ENCODE assay signal across 20 cellular contexts in genomic region chr20:6863355-6863754, GRCh38.
DNase-seq lines count a peak whose midpoint lies in the region; ATAC-seq, FAIRE-seq and TF ChIP-seq lines count a peak whose summit lies in the region.
"Had no signal": no experiment of that assay in that cellular context is flagged by ENCODE, and none has a peak within 500 bp of the region (broad histone marks: within the 10 kb centered on the region; RNA-seq: fewer than 3 reads in every experiment).

No MANE protein-coding gene starts in this region.

- no peak overlapping the region for H3K9ac ChIP-seq in H1 (replicated peaks in 1 of 4; ENCODE audit: extremely low read depth in 1 of 4, low read depth in 3 of 4, low read length in 3 of 4)

- peaks cover 7% of the 10 kb centered on the region; the same call in 1 of the 2 replicates for H3K4me1 ChIP-seq in GM23338 (ENCODE audit: insufficient read depth)
- no peaks in the 10 kb centered on the region; a peak in 1 of 7 replicates for H3K4me1 ChIP-seq in H1 (replicated peaks in 1 of 4; ENCODE audit: control insufficient read depth in 3 of 4, insufficient read depth in 4 of 4, low read length in 3 of 4)

- H4K5ac ChIP-seq in H1 (ENCODE audit: insufficient read length, low read depth, low read length) = no peak overlapping the region

- no peak overlapping the region for H3K14ac ChIP-seq in H1 (ENCODE audit: insufficient read length)

- no peak for ATAC-seq in GM23338
- ATAC-seq in GM18858 (IDR thresholded peaks at IDR 0.05; ENCODE audit: unreplicated experiment) = no peak
- ATAC-seq: SK-N-SH treated with all-trans-retinoic acid at 6 μM for 48 hours had no signal

- H4K20me1 ChIP-seq in GM23338 (replicated peaks; ENCODE audit: insufficient read depth) (no peaks in the 10 kb centered on the region), H1 (replicated peaks in 1 of 2; ENCODE audit: control insufficient read depth in 1 of 2, insufficient read depth in 2 of 2, low read length in 2 of 2) (no peaks in the 10 kb centered on the region)

- H3K36me3 Mint-ChIP-seq in GM23338 (ENCODE audit: low read depth) = no peaks in the 10 kb centered on the region
- H3K36me3 Mint-ChIP-seq: CD8-positive, alpha-beta memory T cell had no signal

- no peak overlapping the region for H3K4ac ChIP-seq in H1 (replicated peaks; ENCODE audit: insufficient read length, low read depth, low read length)

- no peaks in the 10 kb centered on the region for H3K23me2 ChIP-seq in H1 (ENCODE audit: low read depth, low read length)

- no peaks in the 10 kb centered on the region for H3F3A ChIP-seq in GM23338 (replicated peaks; ENCODE audit: low read depth)

- H3K27me3 ChIP-seq in GM23338 (ENCODE audit: insufficient read depth) (no peaks in the 10 kb centered on the region), H1 (replicated peaks in 1 of 4; ENCODE audit: control insufficient read depth in 3 of 4, extremely low read depth in 1 of 4, insufficient read depth in 3 of 4, low read length in 3 of 4) (no peaks in the 10 kb centered on the region)

- no peak overlapping the region for H3K56ac ChIP-seq in H1 (replicated peaks; ENCODE audit: insufficient read length, low read depth, low read length)

- TF ChIP-seq EP300 in H1 (IDR thresholded peaks at IDR 0.05; ENCODE audit: borderline replicate concordance in 1 of 2, low read depth in 2 of 2, low read length in 2 of 2) = no peak

- no peak overlapping the region for H2BK120ac ChIP-seq in H1 (replicated peaks; ENCODE audit: low read depth, low read length)

- TF ChIP-seq RAD21 in H1 (IDR thresholded peaks at IDR 0.05 in 1 of 2, conservative IDR thresholded peaks at IDR 0.05 in 1 of 2; ENCODE audit: low read depth in 2 of 2, low read length in 2 of 2) = no peak

- H3K4me3 ChIP-seq in GM23338 (no peak overlapping the region), H1 (ENCODE audit: extremely low read depth in 1 of 4, insufficient read depth in 2 of 4, low read depth in 3 of 4, low read length in 4 of 4) (no peak overlapping the region)

- no peak overlapping the region for H3K18ac ChIP-seq in H1 (ENCODE audit: extremely low read depth, low read length)

- POLR2A ChIA-PET in H1 (lab: Charles Lee; ENCODE audit: partially characterized antibody) = no interaction called here

- H2BK5ac ChIP-seq in H1 (ENCODE audit: low read depth, low read length) = no peak overlapping the region

- H3K27ac ChIP-seq in GM23338 (ENCODE audit: low read depth) (no peak overlapping the region), H1 (ENCODE audit: low read depth, low read length) (no peak overlapping the region)
- H3K27ac ChIP-seq: C4-2B had no signal

- no peaks in the 10 kb centered on the region for H3K36me3 ChIP-seq in GM23338 (ENCODE audit: insufficient read depth)
- no peaks in the 10 kb centered on the region for H3K36me3 ChIP-seq in H1 (ENCODE audit: control insufficient read depth in 2 of 4, insufficient read depth in 4 of 4, low read length in 3 of 4)

- H3K79me2 ChIP-seq in GM23338 (replicated peaks; ENCODE audit: insufficient read depth) (no peaks in the 10 kb centered on the region), H1 (ENCODE audit: control insufficient read depth in 1 of 2, insufficient read depth in 2 of 2, low read length in 2 of 2) (no peaks in the 10 kb centered on the region)

- no peaks in the 10 kb centered on the region for H3K79me1 ChIP-seq in H1 (ENCODE audit: low read depth, low read length)

- TF ChIP-seq POLR2A in H1 (IDR thresholded peaks at IDR 0.05; ENCODE audit: control extremely low read depth in 1 of 2, low read depth in 2 of 2, low read length in 2 of 2) = no peak

- peak overlapping the region; percentile 35 for H2AFZ ChIP-seq in GM23338
- peak overlapping the region; percentile 82 for H2AFZ ChIP-seq in H1 (ENCODE audit: low read length)

- no peaks in the 10 kb centered on the region for H3K9me3 ChIP-seq in H1 (ENCODE audit: insufficient read depth in 2 of 2, low read depth in 1 of 2, low read length in 1 of 2)

- no peak overlapping the region for H3K23ac ChIP-seq in H1 (ENCODE audit: insufficient read length)

- H3K9me3 Mint-ChIP-seq in GM23338 = no peaks in the 10 kb centered on the region

- H4K8ac ChIP-seq in H1 (ENCODE audit: extremely low read depth, insufficient read depth, low read length) = no peak overlapping the region

- no peak overlapping the region for H3K27ac Mint-ChIP-seq in GM23338
- H3K27ac Mint-ChIP-seq: CD8-positive, alpha-beta memory T cell had no signal

- TF ChIP-seq CTCF in GM23338 (conservative IDR thresholded peaks at IDR 0.05; ENCODE audit: low read depth in 2 of 2) (no peak), H1 (IDR thresholded peaks at IDR 0.05; ENCODE audit: control extremely low read depth in 1 of 3, insufficient read depth in 1 of 3, low read depth in 1 of 3, low read length in 3 of 3) (no peak)

- H3K9me2 ChIP-seq in GM23338 (ENCODE audit: insufficient read depth) = no peaks in the 10 kb centered on the region

- no peak for FAIRE-seq in H1 (lab: Jason Lieb, UNC)
- FAIRE-seq: D721Med, H54 had no signal

- H4K91ac ChIP-seq in H1 (replicated peaks; ENCODE audit: insufficient read length, low read length) = no peak overlapping the region

- H3K4me3 Mint-ChIP-seq in GM23338 = no peak overlapping the region
- H3K4me3 Mint-ChIP-seq: CD8-positive, alpha-beta memory T cell had no signal

- peaks cover 8% of the 10 kb centered on the region; the same call in 2 of the 3 replicates for H3K4me1 Mint-ChIP-seq in GM23338
- H3K4me1 Mint-ChIP-seq: CD8-positive, alpha-beta memory T cell had no signal

- DNase-seq in GM23338 (ENCODE audit: low spot score) (no peak), H1 (ENCODE audit: low read depth in 1 of 2, low spot score in 2 of 2) (no peak), kidney tubule cell (ENCODE audit: low spot score) (peak; percentile 96), renal cortical epithelial cell (ENCODE audit: low read depth) (peak; percentile 95), NCI-H1436 (lab: John Stamatoyannopoulos, UW) (no peak), SKM-1 treated with dmso at 0.1 percent for 144 hours (lab: John Stamatoyannopoulos, UW; ENCODE audit: unreplicated experiment) (no peak)
- DNase-seq: CD8-positive, alpha-beta memory T cell; DMS53; GDM1; NCI-H1092; NCI-H146; NCI-H2029 treated with DMSO at 0.1 percent for 48 hours; NCI-H226; NCI-H510A treated with DMSO at 0.1 percent for 48 hours; NCI-H748 treated with DMSO at 0.1 percent for 48 hours had no signal

- no peak overlapping the region for H2BK20ac ChIP-seq in H1 (ENCODE audit: low read length)

- no peak overlapping the region for H2AK5ac ChIP-seq in H1 (ENCODE audit: low read depth, low read length)

- no peak overlapping the region for H2BK15ac ChIP-seq in H1 (ENCODE audit: low read length)

- 83% methylated on average over 2 of the region's 2 CpGs; no CpG with 5 or more reads in 1 of the 2 experiments for WGBS in H1 (ENCODE audit: extremely low coverage in 1 of 2, insufficient coverage in 1 of 2, insufficient read length in 1 of 2, insufficient replicate concordance in 2 of 2, low coverage in 1 of 2, low lambda C conversion rate in 2 of 2, missing lambda C conversion rate in 1 of 2), 2 experiments

- no peak overlapping the region for H3K4me2 ChIP-seq in GM23338
- H3K4me2 ChIP-seq in H1 (ENCODE audit: insufficient read depth in 1 of 2, low read depth in 2 of 2, low read length in 2 of 2) = no peak overlapping the region

- CTCF ChIA-PET in H1 (lab: Charles Lee; ENCODE audit: partially characterized antibody) = interaction anchor here (1.2 to 1.3 kb wide), 2 partner anchors 10 to 232 kb away, joined by 3 to 4 read pairs; no protein-coding TSS in a partner anchor

- H3K27me3 Mint-ChIP-seq in GM23338 (ENCODE audit: insufficient read depth, low read depth, poor library complexity) = peaks cover 1% of the 10 kb centered on the region

- H2BK12ac ChIP-seq in H1 (ENCODE audit: low read depth, low read length) = no peak overlapping the region

TF ChIP-seq in GM23338, 12 proteins besides CTCF, POLR2A, EP300 and RAD21 (continues in another document):
- no peak for TF ChIP-seq ZNF114 (CRISPR knock-in tag; IDR thresholded peaks at IDR 0.05)
- TF ChIP-seq EZH2phosphoT487 (IDR thresholded peaks at IDR 0.05; ENCODE audit: unreplicated experiment) = no peak

TF ChIP-seq in H1, 55 proteins besides CTCF, POLR2A, EP300 and RAD21 (continues in another document):
- TF ChIP-seq POLR2AphosphoS5 (IDR thresholded peaks at IDR 0.05; ENCODE audit: low read depth, low read length) (no peak), SIX5 (IDR thresholded peaks at IDR 0.05; ENCODE audit: low read depth, low read length) (no peak), CHD1 (IDR thresholded peaks at IDR 0.05; ENCODE audit: low read depth, low read length) (no peak)

Comparison
In these comparisons a context has a peak if more than half of its experiments do, and no peak if none do; other contexts are left out.
1. DNase-seq: peak in kidney tubule cell (single experiment) and renal cortical epithelial cell (single experiment); none in GM23338 (single experiment), H1 (0 of 2), NCI-H1436 (single experiment) and SKM-1 treated with dmso at 0.1 percent for 144 hours (single experiment).